ENCODE assay signal across 14 cellular contexts in genomic region chr11:134801526-134801925, GRCh38.
DNase-seq lines count a peak whose midpoint lies in the region; ATAC-seq and TF ChIP-seq lines count a peak whose summit lies in the region.
"Had no signal": no experiment of that assay in that cellular context is flagged by ENCODE, and none has a peak within 500 bp of the region (broad histone marks: within the 10 kb centered on the region; RNA-seq: fewer than 3 reads in every experiment).

No MANE protein-coding gene starts in this region.

- no peak overlapping the region for H3K27ac Mint-ChIP-seq in GM23338

- H3K36me3 Mint-ChIP-seq in GM23338 (ENCODE audit: low read depth): no peaks in the 10 kb centered on the region

- no peak overlapping the region for H2BK120ac ChIP-seq in mesendoderm (ENCODE audit: low read depth, low read length)

- H3K79me1 ChIP-seq in mesendoderm (ENCODE audit: low read length): no peaks in the 10 kb centered on the region

- H3K23ac ChIP-seq in mesendoderm (ENCODE audit: low read length): no peak overlapping the region

- H2AFZ ChIP-seq in GM23338 (peak overlapping the region; percentile 94), neuron (ENCODE audit: low read depth, low read length) (peak overlapping the region; percentile 50)

- H3K27me3 ChIP-seq in GM23338 (ENCODE audit: insufficient read depth): no peaks in the 10 kb centered on the region
- no peaks in the 10 kb centered on the region for H3K27me3 ChIP-seq in mesendoderm (ENCODE audit: insufficient read depth, low read length, poor library complexity)
- no peaks in the 10 kb centered on the region for H3K27me3 ChIP-seq in neuron (ENCODE audit: insufficient read depth, low read length)

- peak overlapping the region; percentile 63 for H3K4me2 ChIP-seq in GM23338
- H3K4me2 ChIP-seq in mesendoderm (ENCODE audit: low read length): no peak overlapping the region

- ATAC-seq in GM23338 (peak; percentile 29), HG03342 (IDR thresholded peaks at IDR 0.05; ENCODE audit: unreplicated experiment) (no peak)

- no peak overlapping the region for H3K9ac ChIP-seq in mesendoderm (ENCODE audit: low read length)

- peak; percentile 16 for DNase-seq in GM23338 (ENCODE audit: low spot score)
- peak; percentile 53 for DNase-seq in SK-MEL-5 (ENCODE audit: low read depth, low spot score)
- DNase-seq in mesendoderm: peak; percentile 4
- DNase-seq in NCI-H446 (lab: John Stamatoyannopoulos, UW): no peak
- DNase-seq in EL: no peak
- DNase-seq in cerebellar cortex (ENCODE audit: low spot score): no peak
- DNase-seq: COR-L47, DMS53, HCEC 1CT, NCI-H1930, NCI-H2171 treated with DMSO at 0.1 percent for 48 hours, NCI-H510A had no signal

- H3K9me3 ChIP-seq in neuron (ENCODE audit: low read length): no peaks in the 10 kb centered on the region

- H3K4me1 ChIP-seq in GM23338 (ENCODE audit: insufficient read depth) (peaks cover 18% of the 10 kb centered on the region), mesendoderm (ENCODE audit: control insufficient read depth, low read depth, low read length) (no peaks in the 10 kb centered on the region), neuron (ENCODE audit: insufficient read depth, low read length) (peaks cover 29% of the 10 kb centered on the region)

- no peak overlapping the region for H2BK15ac ChIP-seq in mesendoderm (replicated peaks; ENCODE audit: low read depth)

- H3K9me3 Mint-ChIP-seq in GM23338: no peaks in the 10 kb centered on the region

- H3K4me1 Mint-ChIP-seq in GM23338: peaks cover 31% of the 10 kb centered on the region

- no CpG with 5 or more reads among the region's 6 CpGs for WGBS in mesendoderm (ENCODE audit: extremely low coverage, insufficient coverage, low lambda C conversion rate)

- no peak overlapping the region for H4K8ac ChIP-seq in mesendoderm (ENCODE audit: low read depth, low read length)

- no peak for TF ChIP-seq CTCF in GM23338 (conservative IDR thresholded peaks at IDR 0.05; ENCODE audit: low read depth in 2 of 2)

- no peak overlapping the region for H2AK5ac ChIP-seq in mesendoderm (ENCODE audit: low read length)

- no peaks in the 10 kb centered on the region for H3F3A ChIP-seq in GM23338 (replicated peaks; ENCODE audit: low read depth)

- H4K5ac ChIP-seq in mesendoderm (ENCODE audit: low read length): no peak overlapping the region

- H3K27ac ChIP-seq in GM23338 (ENCODE audit: low read depth) (no peak overlapping the region), mesendoderm (ENCODE audit: low read depth, low read length) (no peak overlapping the region)

- no peaks in the 10 kb centered on the region for H4K20me1 ChIP-seq in GM23338 (replicated peaks; ENCODE audit: insufficient read depth)

- no peak overlapping the region for H2BK5ac ChIP-seq in mesendoderm (ENCODE audit: low read length)

- no peak overlapping the region for H3K4ac ChIP-seq in mesendoderm (ENCODE audit: low read depth, low read length)

- H3K79me2 ChIP-seq in GM23338 (replicated peaks; ENCODE audit: insufficient read depth) (no peaks in the 10 kb centered on the region), mesendoderm (ENCODE audit: control insufficient read depth, insufficient read depth, low read length) (no peaks in the 10 kb centered on the region)

- H3K56ac ChIP-seq in mesendoderm (ENCODE audit: low read length): no peak overlapping the region

- H3K4me3 ChIP-seq in GM23338 (no peak overlapping the region), mesendoderm (ENCODE audit: low read length) (no peak overlapping the region), neuron (ENCODE audit: low read length) (peak overlapping the region; percentile 24)

- no peak overlapping the region for H3K18ac ChIP-seq in mesendoderm (ENCODE audit: low read length)

- in situ Hi-C loops in SK-MEL-5 (cut with HindIII; ENCODE audit: low pct_unique_long_range_greater_than_20kb, low sequenced_read_pairs): no loop called here

- peaks cover 10% of the 10 kb centered on the region for H3K27me3 Mint-ChIP-seq in GM23338 (ENCODE audit: insufficient read depth, low read depth, poor library complexity)

- no peak overlapping the region for H3K4me3 Mint-ChIP-seq in GM23338

- H3K36me3 ChIP-seq in GM23338 (ENCODE audit: insufficient read depth): no peaks in the 10 kb centered on the region
- H3K36me3 ChIP-seq in mesendoderm (ENCODE audit: control insufficient read depth, insufficient read depth, low read length): no peaks in the 10 kb centered on the region
- no peaks in the 10 kb centered on the region for H3K36me3 ChIP-seq in neuron (ENCODE audit: insufficient read depth, low read length)

- H3K9me2 ChIP-seq in GM23338 (ENCODE audit: insufficient read depth): no peaks in the 10 kb centered on the region

TF ChIP-seq in GM23338, 12 proteins besides CTCF, POLR2A, EP300 and RAD21:
- TF ChIP-seq ZNF114 (CRISPR knock-in tag; IDR thresholded peaks at IDR 0.05): no peak
- no peak for TF ChIP-seq POLR2AphosphoS5 (IDR thresholded peaks at IDR 0.05; ENCODE audit: low read depth)

Comparison
In these comparisons a context has a peak if more than half of its experiments do, and no peak if none do; other contexts are left out.
1. DNase-seq: peak in GM23338 (single experiment), SK-MEL-5 (single experiment) and mesendoderm (single experiment); none in NCI-H446 (0 of 2), EL (single experiment) and cerebellar cortex (single experiment).